ENCODE assay signal across 13 cellular contexts in genomic region chr2:173109253-173110188, GRCh38. TPM values are rescaled to one million over a fixed set of nuclear protein-coding genes. Genes with fewer than 3 reads are reported as not detected.
DNase-seq lines count a peak whose midpoint lies in the region; ATAC-seq and TF ChIP-seq lines count a peak whose summit lies in the region.
"Had no signal": no experiment of that assay in that cellular context is flagged by ENCODE, and none has a peak within 500 bp of the region (broad histone marks: within the 10 kb centered on the region; RNA-seq: fewer than 3 reads in every experiment).

No MANE protein-coding gene starts in this region.

- H3K36me3 Mint-ChIP-seq in effector memory CD8-positive, alpha-beta T cell (ENCODE audit: insufficient read depth), result peaks cover 2% of the 10 kb centered on the region

- no peaks in the 10 kb centered on the region for H3K36me3 ChIP-seq in osteoblast (ENCODE audit: insufficient read depth, low read length)
- H3K36me3 ChIP-seq: adrenal gland, upper lobe of left lung had no signal

- H3K9me3 ChIP-seq in osteoblast (ENCODE audit: low read depth, low read length), result no peaks in the 10 kb centered on the region
- H3K9me3 ChIP-seq: adrenal gland, upper lobe of left lung had no signal

- no peak overlapping the region for H2AFZ ChIP-seq in osteoblast (ENCODE audit: low read length)

- ATAC-seq in HG03521 (IDR thresholded peaks at IDR 0.05; ENCODE audit: unreplicated experiment) (no peak), HG03571 (IDR thresholded peaks at IDR 0.05; ENCODE audit: unreplicated experiment) (no peak)
- no peak for ATAC-seq in effector memory CD8-positive, alpha-beta T cell (replicated peaks)

- H3K27me3 ChIP-seq in osteoblast (ENCODE audit: insufficient read depth, low read length), result no peaks in the 10 kb centered on the region
- H3K27me3 ChIP-seq: adrenal gland, upper lobe of left lung had no signal

- no peak for TF ChIP-seq CTCF in epithelial cell of esophagus (IDR thresholded peaks at IDR 0.05; ENCODE audit: insufficient read depth, low read depth, low read length, missing control alignments)
- TF ChIP-seq CTCF in osteoblast (IDR thresholded peaks at IDR 0.05; ENCODE audit: extremely low read depth, low read depth, low read length), result no peak

- no peaks in the 10 kb centered on the region for H3K27me3 Mint-ChIP-seq in effector memory CD8-positive, alpha-beta T cell

- peaks cover 17% of the 10 kb centered on the region for H3K4me1 ChIP-seq in osteoblast (ENCODE audit: insufficient read depth, low read length)
- H3K4me1 ChIP-seq: adrenal gland had no signal

- H3K79me2 ChIP-seq in osteoblast (ENCODE audit: insufficient read depth, low read length), result peaks cover 77% of the 10 kb centered on the region

- peak overlapping the region; percentile 67 for H3K4me2 ChIP-seq in osteoblast (ENCODE audit: insufficient read depth, low read length)

- no peaks in the 10 kb centered on the region for H4K20me1 ChIP-seq in osteoblast (ENCODE audit: insufficient read depth, low read length)

- no peak overlapping the region for H3K27ac Mint-ChIP-seq in effector memory CD8-positive, alpha-beta T cell
- H3K27ac Mint-ChIP-seq: activated CD4-positive, alpha-beta T cell treated with anti-CD3 and anti-CD28 coated beads, Interleukin-2, amount 10 ng/mL, durations not matched to agents 7 days and 5 days had no signal

- no peak overlapping the region for H3K4me3 ChIP-seq in epithelial cell of esophagus (ENCODE audit: low read length)
- H3K4me3 ChIP-seq in osteoblast (ENCODE audit: insufficient read depth, low read length), result peak overlapping the region; percentile 4
- H3K4me3 ChIP-seq: adrenal gland, upper lobe of left lung had no signal

- no peak overlapping the region for H3K4me3 Mint-ChIP-seq in effector memory CD8-positive, alpha-beta T cell
- H3K4me3 Mint-ChIP-seq: activated CD4-positive, alpha-beta T cell treated with anti-CD3 and anti-CD28 coated beads, Interleukin-2, amount 10 ng/mL, durations not matched to agents 7 days and 5 days had no signal

- peak overlapping the region; percentile 72 for H3K27ac ChIP-seq in osteoblast (ENCODE audit: low read depth, low read length)
- H3K27ac ChIP-seq: adrenal gland had no signal

- peaks cover 0 to 9% of the 10 kb centered on the region in 2 donors for H3K4me1 Mint-ChIP-seq in effector memory CD8-positive, alpha-beta T cell (ENCODE audit: low read depth in 2 of 2)

- peak; percentile 43 for DNase-seq in AG20443 (ENCODE audit: low spot score)
- peak; percentile 73 for DNase-seq in M059J (ENCODE audit: low read depth)
- DNase-seq in epithelial cell of esophagus (ENCODE audit: low read depth), result peak; percentile 41
- DNase-seq in osteoblast (ENCODE audit: insufficient read length, low spot score, missing footprints), result no peak
- no peak for DNase-seq in NCI-H510A (lab: John Stamatoyannopoulos, UW)
- no peak for DNase-seq in effector memory CD8-positive, alpha-beta T cell
- DNase-seq: activated CD4-positive, alpha-beta T cell treated with anti-CD3 and anti-CD28 coated beads, Interleukin-2, amount 10 ng/mL, durations not matched to agents 7 days and 5 days; adrenal gland; DMS53; NCI-H1436; upper lobe of left lung had no signal

- no peaks in the 10 kb centered on the region for H3K9me3 Mint-ChIP-seq in effector memory CD8-positive, alpha-beta T cell

RNA-seq across cellular contexts. Expression of gene MAP3K20, which starts 33.9 kb away (rescaled TPM):
- 11.9 and 23.1 TPM in 2 replicates for total RNA-seq in M059J (2014; rRNA removed; shearing (Covaris generic))
- 55.7 and 56.1 TPM in 2 replicates for total RNA-seq in osteoblast

Comparison
In these comparisons a context has a peak if more than half of its experiments do, and no peak if none do; other contexts are left out.
1. DNase-seq: peak in AG20443 (single experiment), M059J (single experiment) and epithelial cell of esophagus (single experiment); none in osteoblast (single experiment), NCI-H510A (single experiment) and effector memory CD8-positive, alpha-beta T cell (0 of 3).